In genomic region chr3:49686361-49686760, GRCh38 we compare ENCODE assay signal across 9 cellular contexts. TPM values are rescaled to one million over a fixed set of nuclear protein-coding genes. Genes with fewer than 3 reads are reported as not detected.
DNase-seq lines count a peak whose midpoint lies in the region; ATAC-seq, FAIRE-seq and TF ChIP-seq lines count a peak whose summit lies in the region.
"Not testable (repeated sequence)": the region's sequence is repeated elsewhere in the genome, so short reads cannot be mapped to it uniquely, and the experiment has no call there.
"Had no signal": no experiment of that assay in that cellular context is flagged by ENCODE, and none has a peak within 500 bp of the region (broad histone marks: within the 10 kb centered on the region; RNA-seq: fewer than 3 reads in every experiment).

No MANE protein-coding gene starts in this region.

- not testable (repeated sequence) for H3K27me3 ChIP-seq in H9 (ENCODE audit: insufficient read depth, low read length); mucosa of stomach (ENCODE audit: control insufficient read depth, insufficient read depth, low read length); small intestine (ENCODE audit: control insufficient read depth in 2 of 2, insufficient read depth in 2 of 2, low read length in 2 of 2)

- H3K9me3 Mint-ChIP-seq in H9; activated naive CD8-positive, alpha-beta T cell treated with anti-CD3 and anti-CD28 coated beads, Interleukin-2, amount 10 ng/mL, durations not matched to agents 7 days and 5 days: not testable (repeated sequence)

- ATAC-seq in activated naive CD8-positive, alpha-beta T cell treated with anti-CD3 and anti-CD28 coated beads, Interleukin-2, amount 10 ng/mL, durations not matched to agents 7 days and 5 days (ENCODE audit: low read depth) = peak; percentile 1

- peaks cover 11 to 32% (median 26%) of the 10 kb centered on the region in 3 experiments; a peak in 6 of 7 replicates for H3K36me3 Mint-ChIP-seq in H9 (ENCODE audit: insufficient read depth in 1 of 3, low read depth in 3 of 3)
- H3K36me3 Mint-ChIP-seq in activated naive CD8-positive, alpha-beta T cell treated with anti-CD3 and anti-CD28 coated beads, Interleukin-2, amount 10 ng/mL, durations not matched to agents 7 days and 5 days = not testable (repeated sequence)

- not testable (repeated sequence) for H3K4ac ChIP-seq in H9 (ENCODE audit: low read depth, low read length)

- H3K79me2 ChIP-seq in H9 (ENCODE audit: insufficient read depth, low read length) = not testable (repeated sequence)

- H3K23me2 ChIP-seq in H9 (ENCODE audit: insufficient read length, low read depth, low read length, poor library complexity, severe bottlenecking) = not testable (repeated sequence)

- not testable (repeated sequence) for H3K23ac ChIP-seq in H9 (ENCODE audit: insufficient read length, low read depth, low read length)

- H3K27me3 Mint-ChIP-seq in H9 (ENCODE audit: low read depth); activated naive CD8-positive, alpha-beta T cell treated with anti-CD3 and anti-CD28 coated beads, Interleukin-2, amount 10 ng/mL, durations not matched to agents 7 days and 5 days: not testable (repeated sequence)

- H2AK5ac ChIP-seq in H9 (ENCODE audit: insufficient read length, low read length) = not testable (repeated sequence)

- H2AFZ ChIP-seq in H9 (ENCODE audit: low read length) = not testable (repeated sequence)

- no CpG with 5 or more reads among the region's 30 CpGs for WGBS in H9 (ENCODE audit: extremely low coverage, insufficient read length, low lambda C conversion rate)
- 2 to 5% (median 3%) methylated on average over 19 to 26 of the region's 30 CpGs for WGBS in small intestine, 3 donors
- WGBS in urinary bladder = 2% methylated on average over 26 of the region's 30 CpGs

- not testable (repeated sequence) for H4K91ac ChIP-seq in H9 (ENCODE audit: insufficient read length, low read depth, low read length)

- not testable (repeated sequence) for H4K20me1 ChIP-seq in H9 (ENCODE audit: control insufficient read depth, insufficient read depth, insufficient read length)

- H3K4me3 ChIP-seq in epithelial cell of esophagus (ENCODE audit: low read length) = peak overlapping the region; percentile 44
- peak overlapping the region; percentile 39 for H3K4me3 ChIP-seq in iPS-11a (ENCODE audit: low read depth, low read length)
- H3K4me3 ChIP-seq in mucosa of stomach (ENCODE audit: low read length) = not testable (repeated sequence)
- H3K4me3 ChIP-seq in small intestine (ENCODE audit: low read depth in 1 of 2, low read length in 2 of 2) = peak overlapping the region in 1 of 2 donors; percentile 44
- H3K4me3 ChIP-seq in urinary bladder (ENCODE audit: low read depth, low read length) = peak overlapping the region; percentile 20

- peaks cover 20 to 30% of the 10 kb centered on the region in 2 experiments for H3K4me1 Mint-ChIP-seq in H9
- peaks cover 14% of the 10 kb centered on the region for H3K4me1 Mint-ChIP-seq in activated naive CD8-positive, alpha-beta T cell treated with anti-CD3 and anti-CD28 coated beads, Interleukin-2, amount 10 ng/mL, durations not matched to agents 7 days and 5 days

- peak overlapping the region; percentile 74 to 86 for H3K4me3 Mint-ChIP-seq in H9
- H3K4me3 Mint-ChIP-seq in activated naive CD8-positive, alpha-beta T cell treated with anti-CD3 and anti-CD28 coated beads, Interleukin-2, amount 10 ng/mL, durations not matched to agents 7 days and 5 days = not testable (repeated sequence)

- H3K56ac ChIP-seq in H9 (ENCODE audit: insufficient read length, low read depth, low read length) = not testable (repeated sequence)

- not testable (repeated sequence) for H2BK20ac ChIP-seq in H9 (ENCODE audit: low read depth, low read length, poor library complexity, severe bottlenecking)

- FAIRE-seq in small intestine (lab: Jason Lieb, UNC) = not testable (repeated sequence)

- POLR2A ChIA-PET in activated naive CD8-positive, alpha-beta T cell treated with anti-CD3 and anti-CD28 coated beads, Interleukin-2, amount 10 ng/mL, durations not matched to agents 7 days and 5 days (lab: Charles Lee) = not testable (repeated sequence)

- TF ChIP-seq CTCF in H9 (conservative IDR thresholded peaks at IDR 0.05) = 0 out of 3 replicates have a peak, but pooled peaks have one; percentile 9
- not testable (repeated sequence) for TF ChIP-seq CTCF in epithelial cell of esophagus (IDR thresholded peaks at IDR 0.05; ENCODE audit: insufficient read depth, low read depth, low read length, missing control alignments)

- not testable (repeated sequence) for H2BK12ac ChIP-seq in H9 (ENCODE audit: insufficient read length, low read depth, low read length)

- H3K14ac ChIP-seq in H9 (ENCODE audit: insufficient read depth, low read length) = not testable (repeated sequence)

- not testable (repeated sequence) for H3K9me3 ChIP-seq in H9 (ENCODE audit: control insufficient read depth, low read depth, low read length); mucosa of stomach (ENCODE audit: control insufficient read depth, low read length); small intestine (ENCODE audit: control insufficient read depth, low read depth)

- not testable (repeated sequence) for H4K8ac ChIP-seq in H9 (replicated peaks; ENCODE audit: insufficient read length, low read depth, low read length)

- H3T11ph ChIP-seq in H9 (ENCODE audit: low read length) = not testable (repeated sequence)

- peak overlapping the region; percentile 24 for H3K4me2 ChIP-seq in H9 (ENCODE audit: insufficient read depth, insufficient read length, low read length)

- H3K18ac ChIP-seq in H9 (ENCODE audit: insufficient read length, low read depth, low read length) = not testable (repeated sequence)

- H3K27ac Mint-ChIP-seq in H9 = peak overlapping the region in 1 of 3 experiments; percentile 91; a peak in 2 of 7 replicates
- not testable (repeated sequence) for H3K27ac Mint-ChIP-seq in activated naive CD8-positive, alpha-beta T cell treated with anti-CD3 and anti-CD28 coated beads, Interleukin-2, amount 10 ng/mL, durations not matched to agents 7 days and 5 days

- not testable (repeated sequence) for H3K27ac ChIP-seq in H9 (ENCODE audit: insufficient read length, low read depth, low read length); urinary bladder (ENCODE audit: low read depth)
- peak overlapping the region in 1 of 2 donors; percentile 36 for H3K27ac ChIP-seq in small intestine (ENCODE audit: low read depth in 1 of 2, low read length in 1 of 2)

- not testable (repeated sequence) for H2BK120ac ChIP-seq in H9 (ENCODE audit: low read depth, low read length, poor library complexity, severe bottlenecking)

- H3K79me1 ChIP-seq in H9 (ENCODE audit: insufficient read depth, low read depth, low read length, poor library complexity, severe bottlenecking) = not testable (repeated sequence)

- H3K9ac ChIP-seq in H9 (ENCODE audit: extremely low read depth, insufficient read length, low read length) = not testable (repeated sequence)
- peak overlapping the region; percentile 55 for H3K9ac ChIP-seq in mucosa of stomach (ENCODE audit: low read length)

- H4K5ac ChIP-seq in H9 (ENCODE audit: insufficient read length, low read depth, low read length) = not testable (repeated sequence)

- DNase-seq in H9 (peak; percentile 94), epithelial cell of esophagus (ENCODE audit: low read depth) (peak; percentile 54), small intestine (peak; percentile 63)
- peak; percentile 32 to 43 for DNase-seq in activated CD4-positive, alpha-beta T cell treated with anti-CD3 and anti-CD28 coated beads for 4 hours
- DNase-seq in activated naive CD8-positive, alpha-beta T cell treated with anti-CD3 and anti-CD28 coated beads, Interleukin-2, amount 10 ng/mL, durations not matched to agents 7 days and 5 days = peak; percentile 54

- H2BK5ac ChIP-seq in H9 (ENCODE audit: insufficient read length, low read length) = not testable (repeated sequence)

- not testable (repeated sequence) for H2BK15ac ChIP-seq in H9 (ENCODE audit: low read depth, low read length)

- H3K36me3 ChIP-seq in mucosa of stomach (ENCODE audit: control insufficient read depth, insufficient read depth, low read length); urinary bladder (ENCODE audit: insufficient read depth): not testable (repeated sequence)
- peaks cover 6 to 11% of the 10 kb centered on the region in 2 donors for H3K36me3 ChIP-seq in small intestine (ENCODE audit: control insufficient read depth in 2 of 2, insufficient read depth in 2 of 2, low read length in 2 of 2)

- H3K4me1 ChIP-seq in H9 (ENCODE audit: insufficient read depth, low read length); small intestine (ENCODE audit: control insufficient read depth in 2 of 2, insufficient read depth in 1 of 2, low read depth in 1 of 2, low read length in 1 of 2); urinary bladder (ENCODE audit: insufficient read depth): not testable (repeated sequence)
- peaks cover 20% of the 10 kb centered on the region for H3K4me1 ChIP-seq in mucosa of stomach (ENCODE audit: control insufficient read depth, insufficient read depth, low read length)

RNA-seq across cellular contexts. Expression of gene MST1, which starts 2.9 kb away (rescaled TPM):
- total RNA-seq in H9 (2021) (8.9 and 9.3 TPM in 2 replicates), urinary bladder (5.5 TPM)
- total RNA-seq in activated naive CD8-positive, alpha-beta T cell treated with anti-CD3 and anti-CD28 coated beads, Interleukin-2, amount 10 ng/mL, durations not matched to agents 7 days and 5 days = 10 to 100 TPM; 10.3 to 11.0 TPM
- polyA plus RNA-seq in small intestine (100 to 1,000 TPM; 157 to 458 (median 212) TPM), urinary bladder (11.2 TPM)

RNA-seq across cellular contexts. Expression of gene RNF123, which starts 3.0 kb away (rescaled TPM):
- total RNA-seq in H9 (2021) = 39.9 and 40.6 TPM in 2 replicates
- 10 to 100 TPM; 53.2 to 56.5 TPM for total RNA-seq in activated naive CD8-positive, alpha-beta T cell treated with anti-CD3 and anti-CD28 coated beads, Interleukin-2, amount 10 ng/mL, durations not matched to agents 7 days and 5 days
- 10 to 100 TPM; 31.7 to 59.9 (median 42.7) TPM for polyA plus RNA-seq in small intestine
- total RNA-seq in urinary bladder = 15.9 TPM
- polyA plus RNA-seq in urinary bladder = 29.3 TPM

RNA-seq across cellular contexts. Expression of gene APEH, which starts 12.2 kb away (rescaled TPM):
- 215 and 220 TPM in 2 replicates for total RNA-seq in H9 (2021)
- 100 to 1,000 TPM; 148 to 165 TPM for total RNA-seq in activated naive CD8-positive, alpha-beta T cell treated with anti-CD3 and anti-CD28 coated beads, Interleukin-2, amount 10 ng/mL, durations not matched to agents 7 days and 5 days
- 10 to 100 TPM; 66.2 to 83.0 (median 80.7) TPM for polyA plus RNA-seq in small intestine
- total RNA-seq in urinary bladder = 51.4 TPM
- polyA plus RNA-seq in urinary bladder = 73.4 TPM

RNA-seq across cellular contexts. Expression of gene AMIGO3, which starts 33.1 kb away (rescaled TPM):
- total RNA-seq in H9 (2021) (3.0 and 3.8 TPM in 2 replicates), urinary bladder (not detected)
- total RNA-seq in activated naive CD8-positive, alpha-beta T cell treated with anti-CD3 and anti-CD28 coated beads, Interleukin-2, amount 10 ng/mL, durations not matched to agents 7 days and 5 days = 1 to 10 TPM in 1 of 2 experiments, under 1 TPM in 1; 0.61 to 2.0 TPM
- polyA plus RNA-seq in small intestine (under 1 TPM in 2 of 3 donors, not detected in 1; 0.81 to 0.84 TPM), urinary bladder (1.1 TPM)
- polyA plus RNA-seq: fibroblast of lung had no signal

RNA-seq across cellular contexts. Expression of gene GMPPB, which starts 37.4 kb away (rescaled TPM):
- total RNA-seq in H9 (2021) = 29.1 and 31.1 TPM in 2 replicates
- 10 to 100 TPM; 35.4 to 39.9 TPM for total RNA-seq in activated naive CD8-positive, alpha-beta T cell treated with anti-CD3 and anti-CD28 coated beads, Interleukin-2, amount 10 ng/mL, durations not matched to agents 7 days and 5 days
- 10 to 100 TPM; 18.1 to 47.1 (median 22.4) TPM for polyA plus RNA-seq in small intestine
- 11.3 TPM for total RNA-seq in urinary bladder
- 17.9 TPM for polyA plus RNA-seq in urinary bladder

Comparison
In these comparisons a context has a peak if more than half of its experiments do, and no peak if none do; other contexts are left out.
1. DNase-seq: peak in every context shown above with its lines; median percentile 94 in H9; 63 in small intestine; 54 in activated naive CD8-positive, alpha-beta T cell treated with anti-CD3 and anti-CD28 coated beads, Interleukin-2, amount 10 ng/mL, durations not matched to agents 7 days and 5 days; 54 in epithelial cell of esophagus; 38 in activated CD4-positive, alpha-beta T cell treated with anti-CD3 and anti-CD28 coated beads for 4 hours.